ENCODE assay signal across 1 cellular context in the genomic region with DNA sequence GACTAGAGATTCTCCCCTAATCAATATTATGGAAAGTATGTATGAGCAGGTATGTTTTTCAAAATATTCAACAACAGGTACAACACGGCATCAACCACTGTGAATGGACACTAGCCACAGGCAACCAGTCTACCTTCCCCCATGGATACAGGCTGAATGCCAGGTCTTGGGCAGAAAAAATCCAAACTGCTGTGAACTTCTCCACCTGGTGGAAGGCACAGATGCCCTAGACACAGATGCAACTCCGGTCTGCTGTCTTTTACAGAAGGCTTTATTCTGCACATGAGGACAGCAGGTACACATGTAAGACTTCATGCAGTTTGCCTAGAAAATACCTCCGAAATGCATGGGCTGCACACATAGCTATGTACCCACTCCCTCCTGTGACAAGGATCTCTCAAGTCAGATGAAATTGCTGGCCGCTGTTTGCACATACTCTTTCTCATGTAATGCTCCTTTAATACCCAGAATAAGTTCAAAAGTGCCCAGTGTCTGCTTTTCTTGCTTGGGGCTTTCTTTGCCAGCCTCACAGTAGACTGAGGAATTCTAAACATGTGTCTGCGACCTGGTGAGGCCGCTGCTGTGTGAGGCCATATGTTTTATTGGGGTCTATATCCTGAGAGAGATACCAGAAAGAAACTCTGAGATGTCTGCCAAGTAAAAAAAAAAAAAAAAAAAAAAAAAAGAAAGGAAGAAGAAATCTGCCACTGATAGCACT.
TF ChIP-seq lines count a peak whose summit lies in the region.

No MANE protein-coding gene starts in this region.

TF ChIP-seq in HCT116, 20 proteins besides CTCF, POLR2A, EP300 and RAD21 (continued from another document):
- TF ChIP-seq, protein P1, sequence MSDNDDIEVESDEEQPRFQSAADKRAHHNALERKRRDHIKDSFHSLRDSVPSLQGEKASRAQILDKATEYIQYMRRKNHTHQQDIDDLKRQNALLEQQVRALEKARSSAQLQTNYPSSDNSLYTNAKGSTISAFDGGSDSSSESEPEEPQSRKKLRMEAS (IDR thresholded peaks at IDR 0.05) = no peak
- TF ChIP-seq EZH2 (IDR thresholded peaks at IDR 0.05) = no peak
- no peak for TF ChIP-seq ELF1 (IDR thresholded peaks at IDR 0.05; ENCODE audit: borderline replicate concordance, low read depth)
- TF ChIP-seq JUND (IDR thresholded peaks at IDR 0.05) = no peak
- no peak for TF ChIP-seq EGR1 (IDR thresholded peaks at IDR 0.05; ENCODE audit: low read depth)
- TF ChIP-seq CBX3 (IDR thresholded peaks at IDR 0.05; ENCODE audit: low read depth) = no peak
- TF ChIP-seq, protein P2, sequence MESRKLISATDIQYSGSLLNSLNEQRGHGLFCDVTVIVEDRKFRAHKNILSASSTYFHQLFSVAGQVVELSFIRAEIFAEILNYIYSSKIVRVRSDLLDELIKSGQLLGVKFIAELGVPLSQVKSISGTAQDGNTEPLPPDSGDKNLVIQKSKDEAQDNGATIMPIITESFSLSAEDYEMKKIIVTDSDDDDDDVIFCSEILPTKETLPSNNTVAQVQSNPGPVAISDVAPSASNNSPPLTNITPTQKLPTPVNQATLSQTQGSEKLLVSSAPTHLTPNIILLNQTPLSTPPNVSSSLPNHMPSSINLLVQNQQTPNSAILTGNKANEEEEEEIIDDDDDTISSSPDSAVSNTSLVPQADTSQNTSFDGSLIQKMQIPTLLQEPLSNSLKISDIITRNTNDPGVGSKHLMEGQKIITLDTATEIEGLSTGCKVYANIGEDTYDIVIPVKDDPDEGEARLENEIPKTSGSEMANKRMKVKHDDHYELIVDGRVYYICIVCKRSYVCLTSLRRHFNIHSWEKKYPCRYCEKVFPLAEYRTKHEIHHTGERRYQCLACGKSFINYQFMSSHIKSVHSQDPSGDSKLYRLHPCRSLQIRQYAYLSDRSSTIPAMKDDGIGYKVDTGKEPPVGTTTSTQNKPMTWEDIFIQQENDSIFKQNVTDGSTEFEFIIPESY (IDR thresholded peaks at IDR 0.05; ENCODE audit: extremely low read depth, insufficient replicate concordance, low read length) = no peak
- TF ChIP-seq SIN3A (IDR thresholded peaks at IDR 0.05; ENCODE audit: low read depth) = no peak
- no peak for TF ChIP-seq FOSL1 (IDR thresholded peaks at IDR 0.05; ENCODE audit: low read depth)
- TF ChIP-seq EZH2phosphoT487 (IDR thresholded peaks at IDR 0.05; ENCODE audit: borderline replicate concordance) = no peak
- TF ChIP-seq CEBPB (IDR thresholded peaks at IDR 0.05; ENCODE audit: low read depth) = no peak
- no peak for TF ChIP-seq TCF7L2 (IDR thresholded peaks at IDR 0.05; ENCODE audit: borderline replicate concordance, extremely low read depth, insufficient read depth, insufficient read length)
- TF ChIP-seq, protein P3, sequence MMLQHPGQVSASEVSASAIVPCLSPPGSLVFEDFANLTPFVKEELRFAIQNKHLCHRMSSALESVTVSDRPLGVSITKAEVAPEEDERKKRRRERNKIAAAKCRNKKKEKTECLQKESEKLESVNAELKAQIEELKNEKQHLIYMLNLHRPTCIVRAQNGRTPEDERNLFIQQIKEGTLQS (IDR thresholded peaks at IDR 0.05) = no peak
